ENCODE assay signal across 19 cellular contexts in genomic region chr4:62914758-62915157, GRCh38.
DNase-seq lines count a peak whose midpoint lies in the region; ATAC-seq and TF ChIP-seq lines count a peak whose summit lies in the region.
"Had no signal": no experiment of that assay in that cellular context is flagged by ENCODE, and none has a peak within 500 bp of the region (broad histone marks: within the 10 kb centered on the region; RNA-seq: fewer than 3 reads in every experiment).

No MANE protein-coding gene starts in this region.

- no peaks in the 10 kb centered on the region for H3K27me3 ChIP-seq in ovary

- no peak overlapping the region for H3K27ac Mint-ChIP-seq in activated naive CD4-positive, alpha-beta T cell treated with anti-CD3 and anti-CD28 coated beads for 36 hours
- H3K27ac Mint-ChIP-seq: CD14-positive monocyte had no signal

- H3K4me3 Mint-ChIP-seq in activated naive CD4-positive, alpha-beta T cell treated with anti-CD3 and anti-CD28 coated beads for 36 hours = no peak overlapping the region
- H3K4me3 Mint-ChIP-seq: CD14-positive monocyte had no signal

- H3K9me3 Mint-ChIP-seq in activated naive CD4-positive, alpha-beta T cell treated with anti-CD3 and anti-CD28 coated beads for 36 hours = peaks cover 6% of the 10 kb centered on the region
- H3K9me3 Mint-ChIP-seq: CD14-positive monocyte had no signal

- H3K36me3 ChIP-seq in ovary = no peaks in the 10 kb centered on the region

- CTCF ChIA-PET in activated naive CD4-positive, alpha-beta T cell treated with anti-CD3 and anti-CD28 coated beads for 36 hours (lab: Charles Lee) = no interaction called here

- peak; percentile 6 for DNase-seq in COLO829 (ENCODE audit: low spot score)
- DNase-seq in NCI-H82 (lab: John Stamatoyannopoulos, UW) = peak; percentile 65
- DNase-seq in islet precursor cell = peak; percentile 59
- DNase-seq in occipital lobe (lab: John Stamatoyannopoulos, UW) = no peak
- no peak for DNase-seq in hypothalamus (lab: John Stamatoyannopoulos, UW)
- DNase-seq in ovary = no peak
- no peak for DNase-seq in activated naive CD4-positive, alpha-beta T cell treated with anti-CD3 and anti-CD28 coated beads for 36 hours
- DNase-seq: COR-L47, GDM1, KG1, NCI-H1092 treated with DMSO at 0.1 percent for 48 hours, NCI-H146, NCI-H2081 treated with DMSO at 0.1 percent for 48 hours, NCI-H2171 treated with DMSO at 0.1 percent for 48 hours, NCI-H526 treated with DMSO at 0.1 percent for 48 hours, SIG-M5 had no signal

- TF ChIP-seq POLR2A in ovary (IDR thresholded peaks at IDR 0.05) = no peak

- H3K36me3 Mint-ChIP-seq in activated naive CD4-positive, alpha-beta T cell treated with anti-CD3 and anti-CD28 coated beads for 36 hours (ENCODE audit: low read depth) = no peaks in the 10 kb centered on the region
- H3K36me3 Mint-ChIP-seq: CD14-positive monocyte had no signal

- H3K4me3 ChIP-seq in ovary = no peak overlapping the region

- no peaks in the 10 kb centered on the region for H3K4me1 Mint-ChIP-seq in activated naive CD4-positive, alpha-beta T cell treated with anti-CD3 and anti-CD28 coated beads for 36 hours (ENCODE audit: low read depth)
- H3K4me1 Mint-ChIP-seq: CD14-positive monocyte had no signal

- no peaks in the 10 kb centered on the region for H3K4me1 ChIP-seq in ovary (ENCODE audit: insufficient read depth)

- H3K9me3 ChIP-seq in ovary = no peaks in the 10 kb centered on the region

- no peak for TF ChIP-seq EP300 in ovary (IDR thresholded peaks at IDR 0.05)

- H3K27me3 Mint-ChIP-seq in activated naive CD4-positive, alpha-beta T cell treated with anti-CD3 and anti-CD28 coated beads for 36 hours (ENCODE audit: low read depth) = no peaks in the 10 kb centered on the region

- peak; percentile 24; the same call in 1 of the 3 replicates for ATAC-seq in SK-N-SH treated with all-trans-retinoic acid at 6 μM for 48 hours
- ATAC-seq: Panc1 had no signal

- 89 to 92% (median 91%) methylated on average over 4 of the region's 4 CpGs for WGBS in ovary, 3 donors

- TF ChIP-seq CTCF in ovary (IDR thresholded peaks at IDR 0.05) = no peak

- intact Hi-C loops in ovary (cut with DNase I) = no loop called here
- intact Hi-C loops in activated naive CD4-positive, alpha-beta T cell treated with anti-CD3 and anti-CD28 coated beads for 36 hours (cut with micrococcal nuclease) = no loop called here

- no peak overlapping the region for H3K27ac ChIP-seq in ovary

TF ChIP-seq in SK-N-SH treated with all-trans-retinoic acid at 6 μM for 48 hours, 23 proteins besides CTCF, POLR2A, EP300 and RAD21:
- no peak for TF ChIP-seq PATZ1 (CRISPR knock-in tag; IDR thresholded peaks at IDR 0.05; ENCODE audit: borderline replicate concordance)
- TF ChIP-seq TCF4 (CRISPR knock-in tag; IDR thresholded peaks at IDR 0.05; ENCODE audit: borderline replicate concordance) = peak; percentile 69; the same call in 1 of the 2 replicates

Comparison
In these comparisons a context has a peak if more than half of its experiments do, and no peak if none do; other contexts are left out.
1. DNase-seq: peak in COLO829 (single experiment), NCI-H82 (single experiment) and islet precursor cell (single experiment); none in occipital lobe (single experiment), hypothalamus (0 of 51), ovary (0 of 5) and activated naive CD4-positive, alpha-beta T cell treated with anti-CD3 and anti-CD28 coated beads for 36 hours (single experiment).